8 cellular contexts compared by ENCODE assay signal in genomic region chrX:47560179-47560830, GRCh38. TPM values are rescaled to one million over a fixed set of nuclear protein-coding genes. Genes with fewer than 3 reads are reported as not detected.
DNase-seq lines count a peak whose midpoint lies in the region; ATAC-seq and TF ChIP-seq lines count a peak whose summit lies in the region.

No MANE protein-coding gene starts in this region.

- no peak for TF ChIP-seq CTCF in CD4-positive, alpha-beta T cell (IDR thresholded peaks at IDR 0.05)
- no peak for TF ChIP-seq CTCF in nephron progenitor cell (IDR thresholded peaks at IDR 0.05)

- peak overlapping the region; percentile 48; the same call in 1 of the 2 replicates for H2AFZ ChIP-seq in Karpas-422 (ENCODE audit: low read length)

- H3K36me3 Mint-ChIP-seq in CD4-positive, alpha-beta T cell (ENCODE audit: low read depth) = peaks cover 40% of the 10 kb centered on the region
- peaks cover 46% of the 10 kb centered on the region for H3K36me3 Mint-ChIP-seq in dendritic cell treated with granulocyte-macrophage colony-stimulating factor and Interleukin-4, amounts not matched to agents 40 ng/mL and 50 ng/mL, for 4 days (ENCODE audit: low read depth)
- peaks cover 13% of the 10 kb centered on the region for H3K36me3 Mint-ChIP-seq in nephron progenitor cell (ENCODE audit: low read depth)

- intact Hi-C loops in CD4-positive, alpha-beta T cell (cut with DNase I, micrococcal nuclease) = loop anchor here (5.0 to 10.0 kb wide), 6 partner anchors 62 to 467 kb away; partner anchors contain the start of genes ELK1 (in 1 of the 2), ZNF41 (in 1 of the 2) and ZNF81 (in 1 of the 2)
- intact Hi-C loops in dendritic cell treated with granulocyte-macrophage colony-stimulating factor and Interleukin-4, amounts not matched to agents 40 ng/mL and 50 ng/mL, for 4 days (cut with micrococcal nuclease) = loop anchor here (5.0 to 10.0 kb wide), 2 partner anchors 77 to 464 kb away; no protein-coding TSS in a partner anchor

- CTCF ChIA-PET in CD4-positive, alpha-beta T cell (lab: Charles Lee) = no interaction called here

- POLR2A ChIA-PET in CD4-positive, alpha-beta T cell (lab: Charles Lee) = interaction anchor here (1.0 to 1.9 kb wide), 3 partner anchors 69 to 328 kb away, joined by 4 read pairs; partner anchors contain the start of genes CFP, ELK1 and USP11

- no peaks in the 10 kb centered on the region for H3K9me3 ChIP-seq in CD4-positive, alpha-beta T cell (ENCODE audit: control insufficient read depth, low read length)
- H3K9me3 ChIP-seq in Karpas-422 (ENCODE audit: low read length) = no peaks in the 10 kb centered on the region

- H3K27ac ChIP-seq in CD4-positive, alpha-beta T cell (ENCODE audit: low read depth, low read length) = peak overlapping the region; percentile 79
- H3K27ac ChIP-seq in Karpas-422 (ENCODE audit: low read length) = no peak overlapping the region

- H3K9me3 Mint-ChIP-seq in CD4-positive, alpha-beta T cell = no peaks in the 10 kb centered on the region
- H3K9me3 Mint-ChIP-seq in dendritic cell treated with granulocyte-macrophage colony-stimulating factor and Interleukin-4, amounts not matched to agents 40 ng/mL and 50 ng/mL, for 4 days = no peaks in the 10 kb centered on the region
- peaks cover 62% of the 10 kb centered on the region for H3K9me3 Mint-ChIP-seq in nephron progenitor cell

- H3K9ac ChIP-seq in Karpas-422 (ENCODE audit: low read length) = peak overlapping the region; percentile 84

- no peaks in the 10 kb centered on the region for H3K27me3 Mint-ChIP-seq in CD4-positive, alpha-beta T cell
- H3K27me3 Mint-ChIP-seq in dendritic cell treated with granulocyte-macrophage colony-stimulating factor and Interleukin-4, amounts not matched to agents 40 ng/mL and 50 ng/mL, for 4 days = no peaks in the 10 kb centered on the region
- H3K27me3 Mint-ChIP-seq in nephron progenitor cell (ENCODE audit: low read depth, poor library complexity) = no peaks in the 10 kb centered on the region

- DNase-seq in CD4-positive, alpha-beta T cell = no peak
- DNase-seq in Karpas-422 (no peak), nephron progenitor cell (no peak), NCI-H748 (lab: John Stamatoyannopoulos, UW; ENCODE audit: unreplicated experiment) (no peak), UCSD-AML1 (lab: John Stamatoyannopoulos, UW; ENCODE audit: unreplicated experiment) (no peak)
- no peak for DNase-seq in stimulated activated CD4-positive, alpha-beta T cell treated with anti-CD3 and anti-CD28 coated beads, Interleukin-1b, Interleukin-23, amount 100 ng/mL, for 48 hours

- peaks cover 22% of the 10 kb centered on the region for H3K79me2 ChIP-seq in Karpas-422 (ENCODE audit: low read length)

- H3K36me3 ChIP-seq in Karpas-422 (ENCODE audit: insufficient read depth, low read length) = peaks cover 5% of the 10 kb centered on the region; the same call in 1 of the 2 replicates

- peaks cover 55% of the 10 kb centered on the region for H3K4me1 Mint-ChIP-seq in CD4-positive, alpha-beta T cell (ENCODE audit: low read depth)
- H3K4me1 Mint-ChIP-seq in dendritic cell treated with granulocyte-macrophage colony-stimulating factor and Interleukin-4, amounts not matched to agents 40 ng/mL and 50 ng/mL, for 4 days (ENCODE audit: low read depth) = peaks cover 44% of the 10 kb centered on the region
- H3K4me1 Mint-ChIP-seq in nephron progenitor cell = peaks cover 52% of the 10 kb centered on the region

- H3K4me2 ChIP-seq in Karpas-422 (ENCODE audit: low read depth, low read length, poor library complexity, severe bottlenecking) = peak overlapping the region; percentile 76

- no peaks in the 10 kb centered on the region for H4K20me1 ChIP-seq in Karpas-422 (ENCODE audit: insufficient read depth, low read depth, low read length)

- peak overlapping the region; percentile 96 for H3K27ac Mint-ChIP-seq in CD4-positive, alpha-beta T cell
- H3K27ac Mint-ChIP-seq in dendritic cell treated with granulocyte-macrophage colony-stimulating factor and Interleukin-4, amounts not matched to agents 40 ng/mL and 50 ng/mL, for 4 days = peak overlapping the region; percentile 96
- H3K27ac Mint-ChIP-seq in nephron progenitor cell = peak overlapping the region; percentile 92

- H3K4me3 Mint-ChIP-seq in CD4-positive, alpha-beta T cell = peak overlapping the region; percentile 95
- peak overlapping the region; percentile 89 for H3K4me3 Mint-ChIP-seq in dendritic cell treated with granulocyte-macrophage colony-stimulating factor and Interleukin-4, amounts not matched to agents 40 ng/mL and 50 ng/mL, for 4 days
- H3K4me3 Mint-ChIP-seq in nephron progenitor cell = peak overlapping the region; percentile 94

- H3K4me1 ChIP-seq in Karpas-422 (ENCODE audit: low read length) = peaks cover 7% of the 10 kb centered on the region; the same call in 1 of the 2 replicates

- no peaks in the 10 kb centered on the region for H3K27me3 ChIP-seq in CD4-positive, alpha-beta T cell (ENCODE audit: control insufficient read depth, insufficient read depth, low read length)
- no peaks in the 10 kb centered on the region for H3K27me3 ChIP-seq in Karpas-422 (ENCODE audit: low read length)

- peak overlapping the region; percentile 86 for H3K4me3 ChIP-seq in Karpas-422 (ENCODE audit: low read length)

- no peaks in the 10 kb centered on the region for H3K9me2 ChIP-seq in Karpas-422 (replicated peaks; ENCODE audit: insufficient read depth, low read length)

- no peak for ATAC-seq in CD4-positive, alpha-beta T cell (ENCODE audit: poor library complexity)
- ATAC-seq in HG03045 (IDR thresholded peaks at IDR 0.05; ENCODE audit: unreplicated experiment) = no peak

RNA-seq across cellular contexts. Expression of gene ARAF, which starts 0.7 kb away (rescaled TPM):
- total RNA-seq in CD4-positive, alpha-beta T cell = 100 to 1,000 TPM; 119 to 121 TPM
- total RNA-seq in Karpas-422 (2014; rRNA removed; shearing (Covaris generic); ENCODE audit: low replicate concordance) = 16.4 and 16.5 TPM in 2 replicates

RNA-seq across cellular contexts. Expression of gene TIMP1, which starts 21.9 kb away (rescaled TPM):
- 10 to 100 TPM; 35.6 to 38.5 TPM for total RNA-seq in CD4-positive, alpha-beta T cell
- 0.29 and 0.56 TPM in 2 replicates for total RNA-seq in Karpas-422 (2014; rRNA removed; shearing (Covaris generic); ENCODE audit: low replicate concordance)

RNA-seq across cellular contexts. Expression of gene SYN1, which starts 59.4 kb away (rescaled TPM):
- under 1 TPM; 0.27 to 0.87 TPM for total RNA-seq in CD4-positive, alpha-beta T cell
- total RNA-seq in Karpas-422 (2014; rRNA removed; shearing (Covaris generic); ENCODE audit: low replicate concordance) = not detected in 2 replicates

Comparison
In these comparisons a context has a peak if more than half of its experiments do, and no peak if none do; other contexts are left out.
1. RNA of gene TIMP1, which starts 21.9 kb away (total RNA-seq): 35.6 to 38.5 TPM in CD4-positive, alpha-beta T cell; 0.29 to 0.56 TPM in Karpas-422; every median in the first group is over 10 times any median in the second.
2. Peak in every context shown above with its lines, with median percentiles within 50 percentile points of each other: H3K27ac Mint-ChIP-seq and H3K4me3 Mint-ChIP-seq.